20 cellular contexts compared by ENCODE assay signal in the genomic region with DNA sequence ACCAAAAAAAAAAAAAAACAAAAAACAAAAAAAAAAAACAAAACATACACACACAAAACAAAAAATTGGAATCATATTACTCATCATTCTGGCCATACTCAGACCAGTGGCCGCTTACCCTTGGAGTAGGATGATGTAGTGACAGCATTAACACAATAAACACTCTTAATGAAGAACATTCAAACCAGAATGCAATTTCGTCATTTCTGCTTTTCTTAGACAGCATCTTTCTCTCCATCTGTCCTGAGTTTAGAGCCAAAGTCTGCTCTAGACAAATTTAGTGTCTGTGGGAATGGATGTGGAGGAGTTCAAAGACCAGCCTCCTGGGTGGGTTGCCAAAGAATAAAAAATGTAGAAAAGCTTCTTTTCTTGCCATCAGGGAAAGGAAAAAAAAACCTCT.
"Had no signal": no experiment of that assay in that cellular context is flagged by ENCODE, and none has a peak within 500 bp of the region (broad histone marks: within the 10 kb centered on the region; RNA-seq: fewer than 3 reads in every experiment).

No MANE protein-coding gene starts in this region.

- ATAC-seq: body of pancreas, esophagus mucosa, heart right ventricle, left colon, psoas muscle, WTC11 had no signal

- H3K9me3 ChIP-seq: body of pancreas, heart right ventricle, neutrophil, ovary, psoas muscle, right atrium auricular region, tibial artery had no signal

- H3K4me3 ChIP-seq: body of pancreas, cardiac muscle cell, heart right ventricle, ovary, psoas muscle, right atrium auricular region, tibial artery had no signal

- H3K27ac ChIP-seq: body of pancreas, cardiac muscle cell, heart right ventricle, neutrophil, ovary, psoas muscle, right atrium auricular region, tibial artery had no signal

- H3K4me1 ChIP-seq: body of pancreas, heart right ventricle, psoas muscle, right atrium auricular region, tibial artery had no signal

- H3K27me3 ChIP-seq: body of pancreas, cardiac muscle cell, heart right ventricle, neutrophil, ovary, right atrium auricular region, tibial artery had no signal

- DNase-seq: activated CD8-positive, alpha-beta memory T cell treated with anti-CD3 and anti-CD28 coated beads for 24 hours; activated CD8-positive, alpha-beta memory T cell treated with anti-CD3 and anti-CD28 coated beads, Interleukin-2, amount 50 U/mL, for 4 hours; activated naive CD4-positive, alpha-beta T cell; activated naive CD8-positive, alpha-beta T cell treated with anti-CD3 and anti-CD28 coated beads, Interleukin-2, amount 10 ng/mL, durations not matched to agents 7 days and 5 days; activated T-cell treated with anti-CD3 and anti-CD28 coated beads, Interleukin-2, amount 50 U/mL, for 24 hours; body of pancreas; effector memory CD4-positive, alpha-beta T cell; heart right ventricle; left colon; ovary; psoas muscle; stimulated activated CD4-positive, alpha-beta T cell treated with anti-CD3 and anti-CD28 coated beads, Interleukin-4, amount 100 ng/mL, for 24 hours; substantia nigra; T-helper 9 cell; tibial artery had no signal

- H3K36me3 ChIP-seq: cardiac muscle cell, heart right ventricle, neutrophil, ovary, right atrium auricular region, tibial artery had no signal
